In the genomic region with DNA sequence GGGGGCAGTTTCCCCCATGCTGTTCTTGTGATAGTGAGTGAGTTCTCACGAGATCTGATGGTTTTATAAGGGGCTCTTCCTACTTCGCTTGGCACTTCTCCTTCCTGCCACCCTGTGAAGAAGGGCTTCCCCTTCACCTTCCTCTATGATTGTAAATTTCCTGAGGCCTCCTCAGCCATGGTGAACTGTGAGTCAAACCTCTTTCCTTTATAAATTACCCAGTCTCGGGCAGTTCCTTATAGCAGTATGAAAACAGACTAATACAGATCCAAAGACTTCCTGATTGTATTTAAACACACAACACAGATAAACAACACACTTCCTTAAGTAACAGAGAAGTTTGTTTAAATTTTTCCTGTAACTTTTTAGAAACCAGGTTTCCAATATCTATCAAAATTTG, we compare ENCODE assay signal across 1 cellular context.
TF ChIP-seq lines count a peak whose summit lies in the region.

No MANE protein-coding gene starts in this region.

TF ChIP-seq in endothelial cell of umbilical vein, 7 proteins besides CTCF, POLR2A, EP300 and RAD21:
- TF ChIP-seq POLR2AphosphoS5 (IDR thresholded peaks at IDR 0.05; ENCODE audit: insufficient read depth, low read depth, low read length): peak; percentile 36
- TF ChIP-seq GATA2 (IDR thresholded peaks at IDR 0.05; ENCODE audit: insufficient read depth, insufficient read length, low read depth, low read length): peak; percentile 27
- TF ChIP-seq FOS (IDR thresholded peaks at IDR 0.05; ENCODE audit: borderline replicate concordance, insufficient read depth, low read length): peak; percentile 52
